ENCODE assay signal across 1 cellular context in genomic region chr9:134521817-134522501, GRCh38.
TF ChIP-seq lines count a peak whose summit lies in the region.

No MANE protein-coding gene starts in this region.

TF ChIP-seq in WTC11, 78 proteins besides CTCF, POLR2A, EP300 and RAD21 (continued from another document):
- TF ChIP-seq ZNF512 (CRISPR knock-in tag; IDR thresholded peaks at IDR 0.05; ENCODE audit: borderline replicate concordance), result no peak
- TF ChIP-seq ELF4 (CRISPR knock-in tag; IDR thresholded peaks at IDR 0.05; ENCODE audit: low read depth), result no peak
- TF ChIP-seq USF2 (CRISPR knock-in tag; IDR thresholded peaks at IDR 0.05), result no peak
- no peak for TF ChIP-seq ZNF532 (CRISPR knock-in tag; IDR thresholded peaks at IDR 0.05; ENCODE audit: borderline replicate concordance)
